16 cellular contexts compared by ENCODE assay signal in the genomic region with DNA sequence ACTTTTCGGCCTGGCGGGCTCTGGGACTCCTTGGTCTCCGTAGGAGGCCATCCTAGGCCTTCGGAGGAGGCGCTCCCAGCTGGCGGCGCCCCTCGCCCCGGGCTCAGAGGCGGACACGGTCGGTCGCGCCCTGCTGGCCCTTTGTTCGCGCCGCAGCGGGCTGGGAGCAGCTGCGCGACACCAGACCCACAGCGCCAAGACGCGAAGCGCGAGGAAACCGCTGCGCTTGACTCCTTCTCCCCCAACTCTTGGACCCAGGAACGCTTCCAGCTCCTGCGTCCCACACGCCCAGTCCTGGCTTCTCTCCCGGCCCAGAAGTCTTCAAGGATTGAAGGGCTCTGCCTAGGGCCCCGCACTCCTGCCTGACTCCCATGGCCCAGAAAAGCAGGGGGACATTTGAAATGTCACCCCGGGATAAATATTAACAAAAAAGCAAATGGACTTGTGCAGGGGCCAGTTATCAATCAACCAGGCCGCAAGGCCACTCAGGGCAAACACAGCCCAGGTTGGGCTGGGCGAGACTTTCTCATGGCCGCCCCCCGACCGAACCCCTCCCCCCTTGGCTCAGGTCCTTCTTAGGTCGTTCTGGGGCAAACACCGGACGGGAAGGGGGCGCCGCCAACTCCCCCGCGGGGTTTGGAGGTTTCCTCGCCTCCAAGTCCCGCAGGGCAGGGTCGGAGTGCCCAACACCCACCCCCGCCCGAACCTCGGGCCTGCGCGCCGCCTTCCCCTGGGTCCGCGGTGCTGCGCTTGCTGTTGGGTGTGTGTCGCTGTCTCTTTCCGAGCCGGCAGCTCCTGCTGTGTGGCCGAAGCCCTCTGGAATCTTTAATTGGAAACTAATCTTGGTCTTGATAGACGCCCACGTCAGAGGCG. TPM values are rescaled to one million over a fixed set of nuclear protein-coding genes. Genes with fewer than 3 reads are reported as not detected.
DNase-seq lines count a peak whose midpoint lies in the region; ATAC-seq, FAIRE-seq and TF ChIP-seq lines count a peak whose summit lies in the region.
"Had no signal": no experiment of that assay in that cellular context is flagged by ENCODE, and none has a peak within 500 bp of the region (broad histone marks: within the 10 kb centered on the region; RNA-seq: fewer than 3 reads in every experiment).

No MANE protein-coding gene starts in this region.

- CTCF ChIA-PET in HepG2 (lab: Yijun Ruan, JAX; ENCODE audit: low intra/inter-chr PET ratio, low total read pairs): no interaction called here
- CTCF ChIA-PET in HEK293T (lab: Yijun Ruan, JAX): no interaction called here
- CTCF ChIA-PET in mammary epithelial cell (lab: Charles Lee; ENCODE audit: low non-redundant PET): no interaction called here

- H3K4me3 ChIP-seq in WERI-Rb-1 (ENCODE audit: low read depth, low read length) (peak overlapping the region; percentile 47), HepG2 (replicated peaks in 1 of 3; ENCODE audit: insufficient read depth in 1 of 3, low read depth in 2 of 3, low read length in 3 of 3) (peak overlapping the region in 1 of 3 experiments; percentile 47; a peak in 1 of 6 replicates), mammary epithelial cell (replicated peaks in 1 of 3; ENCODE audit: insufficient read depth in 1 of 3, low read depth in 2 of 3, low read length in 3 of 3) (no peak overlapping the region)

- in situ Hi-C loops in HepG2 (cut with HindIII; ENCODE audit: extremely low pct_ligation_motif_present, low pct_unique_long_range_greater_than_20kb) (loop anchor here (5.0 to 10.0 kb wide), 2 partner anchors 412 to 930 kb away; no protein-coding TSS in a partner anchor), mammary epithelial cell (cut with MboI; ENCODE audit: low sequenced_read_pairs in 2 of 2) (loop anchor here (10.0 to 25.0 kb wide), 2 partner anchors 410 to 927 kb away; no protein-coding TSS in a partner anchor)

- peaks cover 45% of the 10 kb centered on the region for H3K27me3 Mint-ChIP-seq in activated naive CD8-positive, alpha-beta T cell
- H3K27me3 Mint-ChIP-seq in activated naive CD8-positive, alpha-beta T cell treated with anti-CD3 and anti-CD28 coated beads, Interleukin-2, amount 50 U/mL, for 24 hours: peaks cover 90% of the 10 kb centered on the region

- H2AFZ ChIP-seq in HepG2 (ENCODE audit: low read length) (no peak overlapping the region), mammary epithelial cell (ENCODE audit: low read depth, low read length) (no peak overlapping the region)

- H3K9me3 Mint-ChIP-seq in activated naive CD8-positive, alpha-beta T cell (ENCODE audit: low read depth): no peaks in the 10 kb centered on the region
- no peaks in the 10 kb centered on the region for H3K9me3 Mint-ChIP-seq in activated naive CD8-positive, alpha-beta T cell treated with anti-CD3 and anti-CD28 coated beads, Interleukin-2, amount 50 U/mL, for 24 hours
- H3K9me3 Mint-ChIP-seq: T-cell had no signal

- POLR2A ChIA-PET in HepG2 (lab: Yijun Ruan, JAX) (interaction anchor here (1.0 kb wide), 1 partner anchor 670 kb away, joined by 3 read pairs; no protein-coding TSS in a partner anchor), HEK293T (lab: Yijun Ruan, JAX) (no interaction called here)

- TF ChIP-seq POLR2A in HepG2 (IDR thresholded peaks at IDR 0.05; ENCODE audit: insufficient read depth in 1 of 2, low read depth in 2 of 2, low read length in 2 of 2): no peak

- TF ChIP-seq CTCF in WERI-Rb-1 (IDR thresholded peaks at IDR 0.05; ENCODE audit: low read depth, low read length): peak; percentile 14; the same call in 1 of the 2 replicates
- peak; percentile 18; the same call in 1 of the 2 replicates for TF ChIP-seq CTCF in HepG2 (CRISPR knock-in tag; IDR thresholded peaks at IDR 0.05)
- no peak for TF ChIP-seq CTCF in mammary epithelial cell (conservative IDR thresholded peaks at IDR 0.05 in 1 of 2, IDR thresholded peaks at IDR 0.05 in 1 of 2; ENCODE audit: extremely low read depth in 1 of 2, insufficient read depth in 1 of 2, low read depth in 1 of 2, low read length in 2 of 2)

- no peak overlapping the region for H3K27ac Mint-ChIP-seq in activated naive CD8-positive, alpha-beta T cell
- H3K27ac Mint-ChIP-seq in activated naive CD8-positive, alpha-beta T cell treated with anti-CD3 and anti-CD28 coated beads, Interleukin-2, amount 50 U/mL, for 24 hours: no peak overlapping the region
- H3K27ac Mint-ChIP-seq: T-cell had no signal

- dilution Hi-C loops in mammary epithelial cell (cut with HindIII; ENCODE audit: low sequenced_read_pairs): no loop called here

- no TSS peak for BruUV-seq in HepG2 (replicated peaks; lab: Mats Ljungman, UMichigan)
- no TSS peak for BruUV-seq in mammary epithelial cell (replicated peaks; lab: Mats Ljungman, UMichigan)

- H3K4me3 Mint-ChIP-seq in activated naive CD8-positive, alpha-beta T cell: peak overlapping the region; percentile 47
- H3K4me3 Mint-ChIP-seq in activated naive CD8-positive, alpha-beta T cell treated with anti-CD3 and anti-CD28 coated beads, Interleukin-2, amount 50 U/mL, for 24 hours: no peak overlapping the region

- peak; percentile 7; the same call in 1 of the 2 replicates for TF ChIP-seq RAD21 in HepG2 (CRISPR knock-in tag; IDR thresholded peaks at IDR 0.05)

- 91% methylated on average over 43 of the region's 64 CpGs for WGBS in HepG2 (ENCODE audit: low lambda C conversion rate)
- 1% methylated on average over 22 of the region's 64 CpGs for WGBS in mammary epithelial cell (ENCODE audit: low coverage, missing lambda C conversion rate)

- TF ChIP-seq EP300 in HepG2 (IDR thresholded peaks at IDR 0.05; ENCODE audit: low read depth in 2 of 2, low read length in 2 of 2) (peak in 1 of 2 experiments; percentile 36; a peak in 2 of 4 replicates), HepG2 (CRISPR knock-in tag; IDR thresholded peaks at IDR 0.05; ENCODE audit: borderline replicate concordance) (no peak)

- H3K9ac ChIP-seq in HepG2 (ENCODE audit: insufficient read depth, low read depth, low read length): 0 out of 2 replicates have a peak overlapping the region, but pooled peaks have one; percentile 5
- H3K9ac ChIP-seq in mammary epithelial cell (ENCODE audit: insufficient read depth, low read length): no peak overlapping the region
- H3K9ac ChIP-seq: KMS-11 had no signal

- intact Hi-C loops in HepG2 (cut with micrococcal nuclease; ENCODE audit: unreplicated experiment): loop anchor here (5.0 to 10.0 kb wide), 2 partner anchors 250 to 667 kb away; no protein-coding TSS in a partner anchor
- intact Hi-C loops in mammary epithelial cell (cut with micrococcal nuclease): loop anchor here (1.0 to 5.0 kb wide), 3 partner anchors 802 to 932 kb away; no protein-coding TSS in a partner anchor

- peaks cover 57% of the 10 kb centered on the region for H3K79me2 ChIP-seq in HepG2 (ENCODE audit: insufficient read depth, low read length)
- no peaks in the 10 kb centered on the region for H3K79me2 ChIP-seq in mammary epithelial cell (ENCODE audit: insufficient read depth, low read length)

- DNase-seq in activated naive CD8-positive, alpha-beta T cell treated with anti-CD3 and anti-CD28 coated beads, Interleukin-2, amount 50 U/mL, for 24 hours: no peak
- DNase-seq in WERI-Rb-1: peak; percentile 40
- peak; percentile 39 for DNase-seq in HepG2 (ENCODE audit: low spot score)
- DNase-seq in retina: peak; percentile 86
- DNase-seq in HEK293T (ENCODE audit: extremely low spot score): no peak
- no peak for DNase-seq in mammary epithelial cell
- DNase-seq: activated CD4-positive, alpha-beta T cell treated with anti-CD3 and anti-CD28 coated beads for 1 hour; NCI-H187 treated with DMSO at 0.1 percent for 48 hours; RPMI8226; T-cell had no signal

- no peak for FAIRE-seq in HepG2 (lab: Jason Lieb, UNC)

- H3K27ac ChIP-seq in WERI-Rb-1 (no peak overlapping the region), HepG2 (ENCODE audit: extremely low read length, insufficient read depth, low read length) (peak overlapping the region; percentile 84), mammary epithelial cell (ENCODE audit: insufficient read depth, low read depth, low read length) (no peak overlapping the region)
- H3K27ac ChIP-seq: epithelial cell of prostate, KMS-11 had no signal

- no peaks in the 10 kb centered on the region for H3K36me3 Mint-ChIP-seq in activated naive CD8-positive, alpha-beta T cell
- H3K36me3 Mint-ChIP-seq in activated naive CD8-positive, alpha-beta T cell treated with anti-CD3 and anti-CD28 coated beads, Interleukin-2, amount 50 U/mL, for 24 hours (ENCODE audit: low read depth): no peaks in the 10 kb centered on the region
- H3K36me3 Mint-ChIP-seq: T-cell had no signal

- peaks cover 65% of the 10 kb centered on the region for H3K4me1 ChIP-seq in HepG2 (ENCODE audit: insufficient read depth, low read length)
- H3K4me1 ChIP-seq in mammary epithelial cell (ENCODE audit: insufficient read depth, low read length): peaks cover 9% of the 10 kb centered on the region

- H3K36me3 ChIP-seq in WERI-Rb-1 (no peaks in the 10 kb centered on the region), HepG2 (replicated peaks in 1 of 2; ENCODE audit: control insufficient read depth in 1 of 2, insufficient read depth in 2 of 2, low read length in 2 of 2) (peaks cover 2 to 3% of the 10 kb centered on the region in 2 experiments; a peak in 1 of 5 replicates), mammary epithelial cell (ENCODE audit: insufficient read depth, low read length) (no peaks in the 10 kb centered on the region)

- H3K27me3 ChIP-seq in WERI-Rb-1 (ENCODE audit: insufficient read depth, low read depth, severe bottlenecking) (peaks cover 36% of the 10 kb centered on the region), HepG2 (ENCODE audit: control insufficient read depth in 1 of 2, insufficient read depth in 2 of 2, low read length in 2 of 2) (peaks cover 0 to 2% of the 10 kb centered on the region in 2 experiments; a peak in 1 of 5 replicates), mammary epithelial cell (ENCODE audit: insufficient read depth, low read length) (peaks cover 68% of the 10 kb centered on the region)

- H3K4me1 Mint-ChIP-seq in activated naive CD8-positive, alpha-beta T cell (ENCODE audit: low read depth): peaks cover 31% of the 10 kb centered on the region
- H3K4me1 Mint-ChIP-seq in activated naive CD8-positive, alpha-beta T cell treated with anti-CD3 and anti-CD28 coated beads, Interleukin-2, amount 50 U/mL, for 24 hours: peaks cover 33% of the 10 kb centered on the region

- H4K20me1 ChIP-seq in HepG2 (ENCODE audit: insufficient read depth, low read length) (no peaks in the 10 kb centered on the region), mammary epithelial cell (ENCODE audit: insufficient read depth, low read length) (peaks cover 2% of the 10 kb centered on the region)

- H3K4me2 ChIP-seq in HepG2 (ENCODE audit: low read depth, low read length) (peak overlapping the region; percentile 79), mammary epithelial cell (ENCODE audit: insufficient read depth, low read depth, low read length) (no peak overlapping the region)
- H3K4me2 ChIP-seq: KMS-11 had no signal

- H3K9me3 ChIP-seq in WERI-Rb-1 (ENCODE audit: severe bottlenecking) (peaks cover 4% of the 10 kb centered on the region), HepG2 (ENCODE audit: low read length) (peaks cover 22% of the 10 kb centered on the region; the same call in 1 of the 2 replicates), mammary epithelial cell (replicated peaks; ENCODE audit: insufficient read depth, low read length) (no peaks in the 10 kb centered on the region)

- ATAC-seq in activated naive CD8-positive, alpha-beta T cell treated with anti-CD3 and anti-CD28 coated beads, Interleukin-2, amount 50 U/mL, for 24 hours: no peak
- ATAC-seq in HepG2 (peak; percentile 50), GM21737 (IDR thresholded peaks at IDR 0.05; ENCODE audit: unreplicated experiment) (no peak)
- ATAC-seq: HCT116 had no signal

RNA-seq across cellular contexts. Expression of a gene that starts 5.1 kb away (rescaled TPM):
- 9.1 and 9.3 TPM in 2 replicates for total RNA-seq in HepG2 (2016; rRNA removed; fragmentation: Illumina TruSeq; extraction: Trizol)
- total RNA-seq in HepG2 (2016; cell fraction: cytosol; rRNA removed; fragmentation: Illumina TruSeq; extraction: Trizol; ENCODE audit: low read depth): 1.9 and 2.8 TPM in 2 replicates
- 7.3 and 7.4 TPM in 2 replicates for total RNA-seq in HepG2 (2016; cell fraction: insoluble cytoplasmic fraction; rRNA removed; fragmentation: Illumina TruSeq; extraction: Trizol)
- 6.4 and 6.6 TPM in 2 replicates for total RNA-seq in HepG2 (2016; cell fraction: membrane; rRNA removed; fragmentation: Illumina TruSeq; extraction: Trizol)
- total RNA-seq in HepG2 (2016; cell fraction: nucleus; rRNA removed; fragmentation: Illumina TruSeq; extraction: Trizol): 11.7 and 15.6 TPM in 2 replicates
- 3.5 and 3.8 TPM in 2 replicates for polyA plus RNA-seq in HepG2 (2011; rRNA removed)
- 1.8 and 2.0 TPM in 2 replicates for polyA plus RNA-seq in HepG2 (2011; cell fraction: cytosol; rRNA removed)
- polyA plus RNA-seq in HepG2 (2011; cell fraction: nucleus; rRNA removed): 9.9 and 11.0 TPM in 2 replicates
- 13.4 and 15.9 TPM in 2 replicates for polyA plus RNA-seq in HepG2 (2012)
- polyA plus RNA-seq in HepG2 (2016; cell fraction: cytosol; fragmentation: Illumina TruSeq; extraction: Trizol; ENCODE audit: low read depth): 1.0 and 1.8 TPM in 2 replicates
- polyA plus RNA-seq in HepG2 (2016; cell fraction: insoluble cytoplasmic fraction; fragmentation: Illumina TruSeq; extraction: Trizol; ENCODE audit: low read depth): 7.6 and 8.6 TPM in 2 replicates
- polyA plus RNA-seq in HepG2 (2016; cell fraction: membrane; fragmentation: Illumina TruSeq; extraction: Trizol; ENCODE audit: low read depth): 4.2 and 4.5 TPM in 2 replicates
- polyA plus RNA-seq in HepG2 (2016; cell fraction: nucleus; fragmentation: Illumina TruSeq; extraction: Trizol; ENCODE audit: insufficient read depth, low read depth): 13.6 and 17.1 TPM in 2 replicates
- polyA minus RNA-seq in HepG2 (2011; rRNA and poly(A)+ RNA removed; ENCODE audit: low replicate concordance): 10.5 TPM in 1 of 2 replicates, not detected in the other
- polyA minus RNA-seq in HepG2 (2011; cell fraction: cytosol; rRNA and poly(A)+ RNA removed): 7.3 and 19.3 TPM in 2 replicates
- polyA minus RNA-seq in HepG2 (2011; cell fraction: nucleus; rRNA and poly(A)+ RNA removed): 14.2 and 19.6 TPM in 2 replicates
- not detected for total RNA-seq in mammary epithelial cell
- not detected for polyA plus RNA-seq in mammary epithelial cell
- not detected for polyA minus RNA-seq in mammary epithelial cell
- total RNA-seq: subcutaneous adipose tissue had no signal

Comparison
In these comparisons a context has a peak if more than half of its experiments do, and no peak if none do; other contexts are left out.
1. DNase-seq: peak in WERI-Rb-1 (single experiment), HepG2 (single experiment) and retina (single experiment); none in activated naive CD8-positive, alpha-beta T cell treated with anti-CD3 and anti-CD28 coated beads, Interleukin-2, amount 50 U/mL, for 24 hours (single experiment), HEK293T (single experiment) and mammary epithelial cell (single experiment).
2. CTCF ChIP-seq: peak in WERI-Rb-1 (single experiment) and HepG2 (single experiment); none in mammary epithelial cell (0 of 2).